12 cellular contexts compared by ENCODE assay signal in genomic region chr3:122646146-122646988, GRCh38. TPM values are rescaled to one million over a fixed set of nuclear protein-coding genes. Genes with fewer than 3 reads are reported as not detected.
DNase-seq lines count a peak whose midpoint lies in the region; ATAC-seq, FAIRE-seq and TF ChIP-seq lines count a peak whose summit lies in the region.
"Had no signal": no experiment of that assay in that cellular context is flagged by ENCODE, and none has a peak within 500 bp of the region (broad histone marks: within the 10 kb centered on the region; RNA-seq: fewer than 3 reads in every experiment).

No MANE protein-coding gene starts in this region.

- intact Hi-C loops in psoas muscle (cut with DNase I): no loop called here
- intact Hi-C loops in posterior vena cava (cut with DNase I): no loop called here

- 56 to 69% (median 63%) methylated on average over 5 of the region's 5 CpGs for WGBS in psoas muscle, 3 donors
- 62 to 74% (median 66%) methylated on average over 5 of the region's 5 CpGs for WGBS in small intestine, 3 donors

- H3K79me2 ChIP-seq in OCI-LY3 (ENCODE audit: low read length): no peaks in the 10 kb centered on the region

- no peaks in the 10 kb centered on the region for H4K20me1 ChIP-seq in OCI-LY3 (ENCODE audit: insufficient read depth, low read length)

- H3K9me3 ChIP-seq in OCI-LY3 (ENCODE audit: insufficient read depth, low read length) (no peaks in the 10 kb centered on the region), psoas muscle (no peaks in the 10 kb centered on the region), small intestine (ENCODE audit: control insufficient read depth, low read depth) (no peaks in the 10 kb centered on the region)
- H3K9me3 ChIP-seq: suprapubic skin had no signal

- H3K9ac ChIP-seq in OCI-LY3 (ENCODE audit: low read length): peak overlapping the region; percentile 71

- H3K4me3 ChIP-seq in OCI-LY3 (ENCODE audit: low read length) (peak overlapping the region; percentile 56), psoas muscle (peak overlapping the region; percentile 33), small intestine (ENCODE audit: low read depth in 1 of 2, low read length in 2 of 2) (no peak overlapping the region)
- H3K4me3 ChIP-seq: suprapubic skin had no signal

- peak; percentile 90 for FAIRE-seq in GM12892 (lab: Jason Lieb, UNC)
- FAIRE-seq in small intestine (lab: Jason Lieb, UNC): no peak
- FAIRE-seq: D721Med, HTR-8/SVneo had no signal

- TF ChIP-seq POLR2A in GM12892 (IDR thresholded peaks at IDR 0.05; ENCODE audit: low read depth, low read length): no peak

- peak overlapping the region; percentile 96 for H3K27ac ChIP-seq in OCI-LY3 (ENCODE audit: low read length)
- H3K27ac ChIP-seq in psoas muscle: no peak overlapping the region
- H3K27ac ChIP-seq in small intestine (ENCODE audit: low read depth in 1 of 2, low read length in 1 of 2): peak overlapping the region in 1 of 2 donors; percentile 45
- H3K27ac ChIP-seq: suprapubic skin had no signal

- TF ChIP-seq CTCF in OCI-LY3 (IDR thresholded peaks at IDR 0.05; ENCODE audit: low read depth, low read length): no peak
- no peak for TF ChIP-seq CTCF in psoas muscle (IDR thresholded peaks at IDR 0.05)

- H3K4me1 ChIP-seq in OCI-LY3 (ENCODE audit: low read length) (peaks cover 35% of the 10 kb centered on the region), psoas muscle (no peaks in the 10 kb centered on the region), small intestine (ENCODE audit: control insufficient read depth in 2 of 2, insufficient read depth in 1 of 2, low read depth in 1 of 2, low read length in 1 of 2) (no peaks in the 10 kb centered on the region)
- H3K4me1 ChIP-seq: suprapubic skin had no signal

- ATAC-seq in GM21381 (IDR thresholded peaks at IDR 0.05; ENCODE audit: unreplicated experiment) (peak; percentile 63), psoas muscle (no peak), HG02938 (IDR thresholded peaks at IDR 0.05; ENCODE audit: unreplicated experiment) (no peak)

- H2AFZ ChIP-seq in OCI-LY3 (ENCODE audit: low read depth, low read length): no peak overlapping the region

- peak; percentile 21 for DNase-seq in GM12892 (ENCODE audit: insufficient read length)
- no peak for DNase-seq in psoas muscle
- DNase-seq in small intestine: no peak
- no peak for DNase-seq in posterior vena cava (ENCODE audit: low spot score)
- DNase-seq: NCI-H1092 treated with DMSO at 0.1 percent for 48 hours, T1000 had no signal

- H3K36me3 ChIP-seq in OCI-LY3 (replicated peaks; ENCODE audit: low read depth, low read length): no peaks in the 10 kb centered on the region
- no peaks in the 10 kb centered on the region for H3K36me3 ChIP-seq in psoas muscle (ENCODE audit: insufficient read depth in 1 of 2, low read depth in 1 of 2)
- H3K36me3 ChIP-seq in small intestine (ENCODE audit: control insufficient read depth in 2 of 2, insufficient read depth in 2 of 2, low read length in 2 of 2): no peaks in the 10 kb centered on the region
- H3K36me3 ChIP-seq: suprapubic skin had no signal

- H3K4me2 ChIP-seq in OCI-LY3 (ENCODE audit: low read length): peak overlapping the region; percentile 72

- H3K27me3 ChIP-seq in OCI-LY3 (ENCODE audit: low read depth, low read length) (no peaks in the 10 kb centered on the region), psoas muscle (ENCODE audit: insufficient read depth in 3 of 3, low read length in 2 of 3) (peaks cover 0 to 5% (median 0%) of the 10 kb centered on the region in 3 donors), small intestine (ENCODE audit: control insufficient read depth in 2 of 2, insufficient read depth in 2 of 2, low read length in 2 of 2) (no peaks in the 10 kb centered on the region)

RNA-seq across cellular contexts. Expression of gene PARP14, which starts 34.3 kb away (rescaled TPM):
- polyA plus RNA-seq in GM12892 (2012; ENCODE audit: missing spikeins): 56.7 TPM
- total RNA-seq in psoas muscle (1 to 10 TPM; 6.0 to 10.0 (median 8.6) TPM), posterior vena cava (10 to 100 TPM; 41.4 to 47.6 TPM)
- polyA plus RNA-seq in psoas muscle (1 to 10 TPM; 2.2 to 5.5 (median 3.3) TPM), small intestine (10 to 100 TPM; 15.9 to 18.6 (median 16.5) TPM)

Comparison
In these comparisons a context has a peak if more than half of its experiments do, and no peak if none do; other contexts are left out.
1. H3K4me3 ChIP-seq: peak in OCI-LY3 (single experiment) and psoas muscle (single experiment); none in small intestine (0 of 2).